ENCODE assay signal across 8 cellular contexts in genomic region chr2:216412022-216412999, GRCh38. TPM values are rescaled to one million over a fixed set of nuclear protein-coding genes. Genes with fewer than 3 reads are reported as not detected.
DNase-seq lines count a peak whose midpoint lies in the region; ATAC-seq, FAIRE-seq and TF ChIP-seq lines count a peak whose summit lies in the region.

TSS of gene SMARCAL1 (plus strand) at chr2:216412484. CDS start at chr2:216414705, 2,221 bp downstream.

- peak; percentile 97 for DNase-seq in Calu3
- DNase-seq in activated CD8-positive, alpha-beta memory T cell treated with anti-CD3 and anti-CD28 coated beads, Interleukin-2, amount 50 U/mL, for 4 hours = peak; percentile 99
- peak; percentile 93 to 97 for DNase-seq in stimulated activated CD8-positive, alpha-beta memory T cell treated with anti-CD3 and anti-CD28 coated beads, Interleukin-15, amount 100 ng/mL, for 4 hours (ENCODE audit: low read depth in 2 of 2)

- H3K9ac ChIP-seq in HUES64 (ENCODE audit: low read depth, low read length) (peak within 1 kb of the TSS; percentile 90), OCI-LY1 (ENCODE audit: low read length) (peak within 1 kb of the TSS; percentile 86)

- FAIRE-seq in endometrium (lab: Jason Lieb, UNC) = peak; percentile 95

- no peak for TF ChIP-seq CTCF in Calu3 (IDR thresholded peaks at IDR 0.05; ENCODE audit: unreplicated experiment)
- TF ChIP-seq CTCF in OCI-LY1 (IDR thresholded peaks at IDR 0.05; ENCODE audit: low read length) = no peak

- H3K4me3 ChIP-seq in HUES64 (ENCODE audit: low read length) = peak within 1 kb of the TSS; percentile 92
- H3K4me3 ChIP-seq in OCI-LY1 (ENCODE audit: low read depth, low read length, poor library complexity, severe bottlenecking) = peak within 1 kb of the TSS; percentile 76
- peak within 1 kb of the TSS; percentile 80 for H3K4me3 ChIP-seq in mesodermal cell (ENCODE audit: extremely low read depth, insufficient read depth, low read length, poor library complexity, severe bottlenecking)

- intact Hi-C loops in Calu3 (cut with micrococcal nuclease; ENCODE audit: unreplicated experiment) = no loop called here

- H3K27ac ChIP-seq in HUES64 (ENCODE audit: low read depth, low read length) = peak within 1 kb of the TSS; percentile 67
- peak within 1 kb of the TSS; percentile 58 for H3K27ac ChIP-seq in OCI-LY1 (ENCODE audit: low read depth, low read length, poor library complexity, severe bottlenecking)
- peak within 1 kb of the TSS; percentile 74 for H3K27ac ChIP-seq in mesodermal cell (ENCODE audit: low read depth, low read length, severe bottlenecking)

- peaks cover 19% of the 10 kb centered on the region for H3K27me3 Mint-ChIP-seq in Calu3 (ENCODE audit: unreplicated experiment)

- ATAC-seq in GM21447 (IDR thresholded peaks at IDR 0.05; ENCODE audit: unreplicated experiment) = peak; percentile 96

- H3K4me3 Mint-ChIP-seq in Calu3 (ENCODE audit: low read depth, unreplicated experiment) = peak within 1 kb of the TSS; percentile 94

- peak within 1 kb of the TSS; percentile 100 for H2AFZ ChIP-seq in OCI-LY1 (ENCODE audit: low read length)

- peak within 1 kb of the TSS; percentile 91 for H3K27ac Mint-ChIP-seq in Calu3 (ENCODE audit: unreplicated experiment)

- H3K36me3 Mint-ChIP-seq in Calu3 (ENCODE audit: insufficient read depth, unreplicated experiment) = peaks cover 17% of the 10 kb centered on the region

- no peaks in the 10 kb centered on the region for H3F3A ChIP-seq in OCI-LY1 (ENCODE audit: insufficient read depth, low read length)

- H3K9me2 ChIP-seq in OCI-LY1 (ENCODE audit: low read depth, low read length) = no peaks in the 10 kb centered on the region

- 6% methylated on average over 56 of the region's 56 CpGs for WGBS in HUES64
- 9% methylated on average over 41 to 50 of the region's 56 CpGs for WGBS in mesodermal cell (ENCODE audit: insufficient coverage in 2 of 2), 2 experiments

- H3K36me3 ChIP-seq in HUES64 (ENCODE audit: insufficient read depth, low read length) (peaks cover 29% of the 10 kb centered on the region), OCI-LY1 (ENCODE audit: insufficient read depth, low read length) (peaks cover 24% of the 10 kb centered on the region; the same call in 1 of the 2 replicates), mesodermal cell (ENCODE audit: control insufficient read depth, insufficient read depth, low read length) (peaks cover 29% of the 10 kb centered on the region)

- H3K9me3 Mint-ChIP-seq in Calu3 (ENCODE audit: low read depth, unreplicated experiment) = no peaks in the 10 kb centered on the region

- BruUV-seq in Calu3 (replicated peaks; lab: Mats Ljungman, UMichigan) = TSS peak; percentile 49

- H3K27me3 ChIP-seq in HUES64 (ENCODE audit: insufficient read depth, low read length) = no peaks in the 10 kb centered on the region
- no peaks in the 10 kb centered on the region for H3K27me3 ChIP-seq in OCI-LY1 (ENCODE audit: insufficient read depth, low read length)

- H3K4me2 ChIP-seq in OCI-LY1 (ENCODE audit: low read length) = peak within 1 kb of the TSS; percentile 74

- CTCF ChIA-PET in Calu3 (lab: Charles Lee) = interaction anchor here (0.6 to 0.9 kb wide), 3 partner anchors 9 to 1855 kb away, joined by 3 read pairs; no protein-coding TSS in a partner anchor

- H3K9me3 ChIP-seq in HUES64 (ENCODE audit: insufficient read depth, low read depth, low read length) = no peaks in the 10 kb centered on the region
- H3K9me3 ChIP-seq in OCI-LY1 (ENCODE audit: low read length) = no peaks in the 10 kb centered on the region
- H3K9me3 ChIP-seq in mesodermal cell (ENCODE audit: control insufficient read depth, low read length) = no peaks in the 10 kb centered on the region

- H3K4me1 Mint-ChIP-seq in Calu3 (ENCODE audit: low read depth, unreplicated experiment) = peaks cover 8% of the 10 kb centered on the region

- 0 out of 2 replicates have a peak, but pooled peaks cover 3% of the 10 kb centered on the region for H3K79me2 ChIP-seq in OCI-LY1 (ENCODE audit: insufficient read depth, low read length)

- no peaks in the 10 kb centered on the region for H4K20me1 ChIP-seq in OCI-LY1 (ENCODE audit: insufficient read depth, low read length)

- peaks cover 13% of the 10 kb centered on the region for H3K4me1 ChIP-seq in HUES64 (ENCODE audit: insufficient read depth, low read length)
- H3K4me1 ChIP-seq in OCI-LY1 (ENCODE audit: insufficient read depth, low read length, severe bottlenecking) = peaks cover 36% of the 10 kb centered on the region
- H3K4me1 ChIP-seq in mesodermal cell (ENCODE audit: control insufficient read depth, insufficient read depth, low read length, poor library complexity, severe bottlenecking) = no peaks in the 10 kb centered on the region

RNA-seq across cellular contexts. Expression of gene SMARCAL1, which starts in this region (rescaled TPM):
- 24.6 and 25.4 TPM in 2 replicates for total RNA-seq in Calu3 (2022)
- 20.4 TPM for polyA plus RNA-seq in HUES64 (2013, experiment 1 of 2)
- 20.5 TPM for polyA plus RNA-seq in HUES64 (2013, experiment 2 of 2)
- 31.7 TPM for polyA plus RNA-seq in mesodermal cell (2013, experiment 1 of 2)
- 34.6 TPM for polyA plus RNA-seq in mesodermal cell (2013, experiment 2 of 2)

Comparison
In these comparisons a context has a peak if more than half of its experiments do, and no peak if none do; other contexts are left out.
1. Peak in every context shown above with its lines: DNase-seq, ATAC-seq, H3K4me3 ChIP-seq and H3K27ac ChIP-seq.